18 cellular contexts compared by ENCODE assay signal in the genomic region with DNA sequence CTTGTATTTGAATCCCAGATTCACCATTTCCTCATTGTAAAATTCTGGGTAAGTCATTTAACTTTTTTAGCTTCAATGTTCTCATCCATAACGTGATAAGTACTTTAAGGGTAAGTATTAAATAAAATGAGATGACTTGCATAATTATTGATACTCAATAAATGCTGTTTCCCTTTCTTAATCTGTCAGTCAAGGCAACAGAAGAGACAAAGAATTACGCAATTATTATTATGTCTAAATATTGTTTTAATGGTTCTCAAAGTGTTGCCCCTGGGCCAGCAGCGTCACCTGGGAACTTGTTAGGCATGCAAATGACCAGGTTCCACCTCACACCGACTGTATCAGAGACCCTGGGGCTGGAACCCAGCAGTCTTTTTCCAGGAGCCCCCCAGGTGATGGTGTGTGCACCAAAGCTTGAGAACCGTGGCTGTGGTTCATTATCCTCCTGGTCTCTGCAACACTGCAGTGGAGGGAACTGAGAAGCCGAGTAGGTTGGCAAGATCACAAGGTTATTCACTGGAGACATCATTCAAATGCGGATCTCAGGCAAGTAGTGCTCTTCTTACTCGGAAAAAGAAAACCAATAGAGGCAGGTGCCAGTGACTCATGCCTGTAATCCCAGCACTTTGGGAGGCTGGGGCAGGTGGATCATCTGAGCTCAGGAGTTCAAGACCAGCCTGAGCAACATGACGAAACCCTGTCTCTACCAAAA. TPM values are rescaled to one million over a fixed set of nuclear protein-coding genes. Genes with fewer than 3 reads are reported as not detected.
DNase-seq lines count a peak whose midpoint lies in the region; ATAC-seq and TF ChIP-seq lines count a peak whose summit lies in the region.
"Had no signal": no experiment of that assay in that cellular context is flagged by ENCODE, and none has a peak within 500 bp of the region (broad histone marks: within the 10 kb centered on the region; RNA-seq: fewer than 3 reads in every experiment).

No MANE protein-coding gene starts in this region.

- no peak overlapping the region for H3K9ac ChIP-seq in IMR-90 (ENCODE audit: low read depth, low read length)
- H3K9ac ChIP-seq: BLaER1 treated with 17β-estradiol and CSF1 and Interleukin-3, amounts not matched to agents 10 nM and 100 nM; KMS-11 had no signal

- no peak overlapping the region for H4K8ac ChIP-seq in IMR-90 (ENCODE audit: low read depth in 2 of 2, low read length in 2 of 2)

- H2BK15ac ChIP-seq in IMR-90 (ENCODE audit: low read depth, low read length): no peak overlapping the region

- in situ Hi-C loops in IMR-90 (cut with MboI; ENCODE audit: low sequenced_read_pairs): no loop called here

- no peak for TF ChIP-seq POLR2A in IMR-90 (IDR thresholded peaks at IDR 0.05; ENCODE audit: low read depth, low read length)

- ATAC-seq in IMR-90 (ENCODE audit: low read depth): no peak
- peak; percentile 67 for ATAC-seq in WTC11
- no peak for ATAC-seq in HG03095 (IDR thresholded peaks at IDR 0.05; ENCODE audit: unreplicated experiment)

- H2AK5ac ChIP-seq in IMR-90 (ENCODE audit: low read depth, low read length): no peak overlapping the region

- no peaks in the 10 kb centered on the region for H3K36me3 Mint-ChIP-seq in WTC11

- H3K79me1 ChIP-seq in IMR-90 (ENCODE audit: low read depth in 1 of 2, low read length in 2 of 2): no peaks in the 10 kb centered on the region

- H2BK5ac ChIP-seq in IMR-90 (ENCODE audit: low read depth, low read length, poor library complexity, severe bottlenecking): no peak overlapping the region

- H3K4me1 ChIP-seq in IMR-90 (ENCODE audit: control insufficient read depth, insufficient read depth, low read length): no peaks in the 10 kb centered on the region

- dilution Hi-C loops in IMR-90 (cut with HindIII; ENCODE audit: low sequenced_read_pairs, unreplicated experiment): no loop called here

- H3K4me2 ChIP-seq in IMR-90 (ENCODE audit: low read depth, low read length): no peak overlapping the region
- H3K4me2 ChIP-seq: KMS-11 had no signal

- no peaks in the 10 kb centered on the region for H3K36me3 ChIP-seq in IMR-90 (ENCODE audit: control insufficient read depth, insufficient read depth, low read length)
- H3K36me3 ChIP-seq: BLaER1 treated with 17β-estradiol and CSF1 and Interleukin-3, amounts not matched to agents 10 nM and 100 nM had no signal

- no peak overlapping the region for H2BK20ac ChIP-seq in IMR-90 (ENCODE audit: low read depth, low read length)

- peak; percentile 21 for DNase-seq in NCI-H1092 treated with DMSO at 0.1 percent for 48 hours (lab: John Stamatoyannopoulos, UW)
- no peak for DNase-seq in NCI-H1092 (lab: John Stamatoyannopoulos, UW)
- no peak for DNase-seq in IMR-90
- no peak for DNase-seq in WTC11 (ENCODE audit: low spot score)
- no peak for DNase-seq in stimulated activated CD4-positive, alpha-beta T cell treated with anti-CD3 and anti-CD28 coated beads, Interleukin-4, amount 100 ng/mL, for 4 hours
- DNase-seq in stimulated activated CD8-positive, alpha-beta memory T cell treated with anti-CD3 and anti-CD28 coated beads, Interleukin-4, amount 100 ng/mL, for 48 hours: no peak
- DNase-seq: 8988T; ACHN; Calu3; CD4-positive, alpha-beta T cell; EL; GOT3; HCEC 1CT; HFFc6 had no signal

- no peak overlapping the region for H3K56ac ChIP-seq in IMR-90 (ENCODE audit: extremely low read depth, insufficient read depth, low read length)

- no TSS peak for BruUV-seq in IMR-90 (replicated peaks; lab: Mats Ljungman, UMichigan)

- CTCF ChIA-PET in IMR-90 (lab: Yijun Ruan, JAX) (no interaction called here), WTC11 (lab: Charles Lee) (interaction anchor here (0.7 to 3.8 kb wide), 3 partner anchors 43 to 208 kb away, joined by 3 to 14 read pairs (median 4); no protein-coding TSS in a partner anchor)

- POLR2A ChIA-PET in IMR-90 (lab: Charles Lee; ENCODE audit: unreplicated experiment): no interaction called here
- POLR2A ChIA-PET in WTC11 (lab: Charles Lee): no interaction called here

- no peak overlapping the region for H3K4ac ChIP-seq in IMR-90 (ENCODE audit: low read depth, low read length)

- no peak overlapping the region for H4K91ac ChIP-seq in IMR-90 (ENCODE audit: insufficient read depth, low read depth, low read length)

- no CpG with 5 or more reads among the region's 9 CpGs for WGBS in IMR-90 (ENCODE audit: extremely low coverage in 2 of 2, insufficient read length in 1 of 2), 2 experiments

- intact Hi-C loops in IMR-90 (cut with micrococcal nuclease): no loop called here

- TF ChIP-seq RAD21 in IMR-90 (IDR thresholded peaks at IDR 0.05; ENCODE audit: low read length): no peak

- H3K27me3 Mint-ChIP-seq in WTC11 (ENCODE audit: low read depth): no peaks in the 10 kb centered on the region
- H3K27me3 Mint-ChIP-seq: CD4-positive, alpha-beta T cell had no signal

- H3K14ac ChIP-seq in IMR-90 (replicated peaks; ENCODE audit: low read depth, low read length): no peak overlapping the region

- H2AK9ac ChIP-seq in IMR-90 (replicated peaks; ENCODE audit: low read depth, low read length, poor library complexity): no peak overlapping the region

- no peak overlapping the region for H3K23ac ChIP-seq in IMR-90 (ENCODE audit: low read depth, low read length)

- no peak overlapping the region for H2BK120ac ChIP-seq in IMR-90 (ENCODE audit: low read depth, low read length)

- H3K9me1 ChIP-seq in IMR-90 (ENCODE audit: insufficient read depth, low read length): no peaks in the 10 kb centered on the region

- no peak overlapping the region for H2AFZ ChIP-seq in IMR-90 (replicated peaks; ENCODE audit: low read length, poor library complexity)

- H3K4me1 Mint-ChIP-seq in WTC11: peaks cover 19% of the 10 kb centered on the region

- H3K4me3 Mint-ChIP-seq in WTC11: no peak overlapping the region
- H3K4me3 Mint-ChIP-seq: CD4-positive, alpha-beta T cell; HFFc6; IgD-negative memory B cell had no signal

- no peak overlapping the region for H3K27ac ChIP-seq in IMR-90 (ENCODE audit: insufficient read depth, low read length)
- H3K27ac ChIP-seq: BLaER1 treated with 17β-estradiol and CSF1 and Interleukin-3, amounts not matched to agents 10 nM and 100 nM; KMS-11 had no signal

- H3K27ac Mint-ChIP-seq in WTC11: no peak overlapping the region
- H3K27ac Mint-ChIP-seq: CD4-positive, alpha-beta T cell; HFFc6; IgD-negative memory B cell had no signal

- no peaks in the 10 kb centered on the region for H3K9me3 ChIP-seq in IMR-90 (ENCODE audit: control insufficient read depth, insufficient read depth, low read length)

- peaks cover 11% of the 10 kb centered on the region for H3K27me3 ChIP-seq in IMR-90 (ENCODE audit: control insufficient read depth, insufficient read depth, low read length)
- H3K27me3 ChIP-seq: BLaER1 treated with 17β-estradiol and CSF1 and Interleukin-3, amounts not matched to agents 10 nM and 100 nM had no signal

- H3K18ac ChIP-seq in IMR-90 (ENCODE audit: low read depth, low read length): no peak overlapping the region

- no peaks in the 10 kb centered on the region for H4K20me1 ChIP-seq in IMR-90 (ENCODE audit: insufficient read depth, low read length)
- H4K20me1 ChIP-seq: BLaER1 treated with 17β-estradiol and CSF1 and Interleukin-3, amounts not matched to agents 10 nM and 100 nM had no signal

- H3K4me3 ChIP-seq in IMR-90 (ENCODE audit: insufficient read depth, low read depth, low read length): no peak overlapping the region
- H3K4me3 ChIP-seq: BLaER1 treated with 17β-estradiol and CSF1 and Interleukin-3, amounts not matched to agents 10 nM and 100 nM had no signal

- peaks cover 15% of the 10 kb centered on the region for H3K9me3 Mint-ChIP-seq in WTC11
- H3K9me3 Mint-ChIP-seq: CD4-positive, alpha-beta T cell; HFFc6; IgD-negative memory B cell had no signal

- TF ChIP-seq CTCF in IMR-90 (conservative IDR thresholded peaks at IDR 0.05; ENCODE audit: low read depth, low read length): no peak
- TF ChIP-seq CTCF in WTC11 (IDR thresholded peaks at IDR 0.05): no peak

- no peak overlapping the region for H4K5ac ChIP-seq in IMR-90 (ENCODE audit: low read depth, low read length)

TF ChIP-seq in IMR-90, 13 proteins besides CTCF, POLR2A, EP300 and RAD21:
- peak; percentile 55 for TF ChIP-seq CEBPB (IDR thresholded peaks at IDR 0.05; ENCODE audit: low read depth, low read length)
- TF ChIP-seq RFX5 (IDR thresholded peaks at IDR 0.05; ENCODE audit: low read depth, low read length): no peak

TF ChIP-seq in WTC11, 78 proteins besides CTCF, POLR2A, EP300 and RAD21 (continues in another document):
- TF ChIP-seq ZNF263 (CRISPR knock-in tag; IDR thresholded peaks at IDR 0.05; ENCODE audit: low read depth): no peak
- TF ChIP-seq, protein P1, sequence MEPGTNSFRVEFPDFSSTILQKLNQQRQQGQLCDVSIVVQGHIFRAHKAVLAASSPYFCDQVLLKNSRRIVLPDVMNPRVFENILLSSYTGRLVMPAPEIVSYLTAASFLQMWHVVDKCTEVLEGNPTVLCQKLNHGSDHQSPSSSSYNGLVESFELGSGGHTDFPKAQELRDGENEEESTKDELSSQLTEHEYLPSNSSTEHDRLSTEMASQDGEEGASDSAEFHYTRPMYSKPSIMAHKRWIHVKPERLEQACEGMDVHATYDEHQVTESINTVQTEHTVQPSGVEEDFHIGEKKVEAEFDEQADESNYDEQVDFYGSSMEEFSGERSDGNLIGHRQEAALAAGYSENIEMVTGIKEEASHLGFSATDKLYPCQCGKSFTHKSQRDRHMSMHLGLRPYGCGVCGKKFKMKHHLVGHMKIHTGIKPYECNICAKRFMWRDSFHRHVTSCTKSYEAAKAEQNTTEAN (CRISPR knock-in tag; IDR thresholded peaks at IDR 0.05): no peak
- no peak for TF ChIP-seq HMGA2 (CRISPR knock-in tag; IDR thresholded peaks at IDR 0.05)
- TF ChIP-seq NR3C1 (CRISPR knock-in tag; conservative IDR thresholded peaks at IDR 0.05; ENCODE audit: low read depth): no peak
- TF ChIP-seq FOXJ3 (CRISPR knock-in tag; IDR thresholded peaks at IDR 0.05; ENCODE audit: borderline replicate concordance): no peak
- no peak for TF ChIP-seq TP53 (CRISPR knock-in tag; IDR thresholded peaks at IDR 0.05)
- TF ChIP-seq NFE2L1 (CRISPR knock-in tag; IDR thresholded peaks at IDR 0.05): no peak

RNA-seq across cellular contexts. Expression of a gene that starts 43.5 kb away (rescaled TPM):
- 3.2 and 3.3 TPM in 2 replicates for total RNA-seq in IMR-90 (2012; rRNA removed)
- 4.5 and 4.8 TPM in 2 replicates for polyA plus RNA-seq in IMR-90 (2012; rRNA removed)
- 2.0 and 4.8 TPM in 2 replicates for polyA plus RNA-seq in IMR-90 (2012; cell fraction: cytosol; rRNA removed)
- 7.1 and 14.6 TPM in 2 replicates for polyA plus RNA-seq in IMR-90 (2012; cell fraction: nucleus; rRNA removed; ENCODE audit: low replicate concordance)
- total RNA-seq in WTC11 (2021): 3.6 to 4.1 TPM (median 3.8 TPM) in 3 replicates

RNA-seq across cellular contexts. Expression of a gene that starts 49.3 kb away (rescaled TPM):
- total RNA-seq in IMR-90 (2012; rRNA removed) (under 0.01 TPM in 1 of 2 replicates, not detected in the other), WTC11 (2021) (0.98 to 1.4 TPM (median 1.4 TPM) in 3 replicates)
- 0.03 TPM in 1 of 2 replicates, not detected in the other for polyA plus RNA-seq in IMR-90 (2012; rRNA removed)
- 0.01 TPM in 1 of 2 replicates, not detected in the other for polyA plus RNA-seq in IMR-90 (2012; cell fraction: cytosol; rRNA removed)
- polyA plus RNA-seq in IMR-90 (2012; cell fraction: nucleus; rRNA removed; ENCODE audit: low replicate concordance): 0.03 TPM in 1 of 2 replicates, not detected in the other
- total RNA-seq: Calu3, HFFc6 had no signal
